Comparison of ENCODE assay signal across 20 cellular contexts in the genomic region with DNA sequence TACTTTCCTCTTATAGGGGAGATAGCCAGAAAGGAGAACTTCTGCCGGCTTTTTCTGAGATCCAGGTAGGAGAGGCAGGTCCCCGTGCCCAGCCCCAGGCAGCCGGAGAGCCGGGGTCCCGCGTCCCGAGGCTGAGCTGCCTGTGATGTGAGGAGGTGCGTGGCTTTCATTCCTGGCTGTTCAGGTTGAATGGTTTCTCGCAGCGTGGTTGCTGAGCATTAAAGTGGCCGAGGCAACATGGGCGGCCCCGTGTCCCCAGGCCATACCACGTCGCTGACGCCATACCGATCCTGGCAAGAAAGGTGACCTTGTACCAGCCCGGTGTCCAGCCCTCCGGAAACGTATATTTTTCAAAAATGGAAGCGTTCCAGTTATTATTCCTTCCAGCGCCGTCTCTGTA. TPM values are rescaled to one million over a fixed set of nuclear protein-coding genes. Genes with fewer than 3 reads are reported as not detected.
DNase-seq lines count a peak whose midpoint lies in the region; ATAC-seq and TF ChIP-seq lines count a peak whose summit lies in the region.
"Had no signal": no experiment of that assay in that cellular context is flagged by ENCODE, and none has a peak within 500 bp of the region (broad histone marks: within the 10 kb centered on the region; RNA-seq: fewer than 3 reads in every experiment).

No MANE protein-coding gene starts in this region.

- peaks cover 38% of the 10 kb centered on the region for H3K27me3 Mint-ChIP-seq in Caco-2 (ENCODE audit: insufficient read depth, unreplicated experiment)
- H3K27me3 Mint-ChIP-seq in activated T-helper 17 cell treated with anti-CD3 and anti-CD28 coated beads, Interleukin-2, amount 50 U/mL, for 72 hours: peaks cover 45% of the 10 kb centered on the region
- peaks cover 20 to 56% (median 42%) of the 10 kb centered on the region in 5 donors for H3K27me3 Mint-ChIP-seq in naive thymus-derived CD8-positive, alpha-beta T cell

- no peaks in the 10 kb centered on the region for H3K9me2 ChIP-seq in Karpas-422 (replicated peaks; ENCODE audit: insufficient read depth, low read length)

- no TSS peak for BruUV-seq in Caco-2 (replicated peaks; lab: Mats Ljungman, UMichigan)

- DNase-seq in Caco-2 (no peak), Karpas-422 (no peak), osteoblast (ENCODE audit: insufficient read length, low spot score, missing footprints) (no peak)
- no peak for DNase-seq in naive thymus-derived CD8-positive, alpha-beta T cell
- DNase-seq in stimulated activated CD4-positive, alpha-beta T cell treated with anti-CD3 and anti-CD28 coated beads, Interleukin-12 subunit alpha, Interleukin-12 subunit beta, amount 100 ng/mL, for 4 hours: no peak
- DNase-seq: activated CD8-positive, alpha-beta memory T cell treated with anti-CD3 and anti-CD28 coated beads for 24 hours; activated gamma-delta T cell; cortex of kidney; HFFc6; lower lobe of right lung; NCI-H187 treated with DMSO at 0.1 percent for 48 hours; NCI-H446 treated with DMSO at 0.1 percent for 48 hours; OCI-M1; right cardiac atrium; stimulated activated CD4-positive, alpha-beta T cell treated with anti-CD3 and anti-CD28 coated beads, Interleukin-1b, Interleukin-23, amount 100 ng/mL, for 48 hours had no signal

- H2AFZ ChIP-seq in ACC112 (ENCODE audit: low read length, unreplicated experiment) (no peak overlapping the region), Karpas-422 (ENCODE audit: low read length) (no peak overlapping the region), osteoblast (ENCODE audit: low read length) (no peak overlapping the region)

- intact Hi-C loops in Caco-2 (cut with micrococcal nuclease; ENCODE audit: unreplicated experiment): no loop called here

- H3K9ac ChIP-seq in Karpas-422 (ENCODE audit: low read length): no peak overlapping the region

- H3K36me3 Mint-ChIP-seq in Caco-2 (ENCODE audit: insufficient read depth, unreplicated experiment): no peaks in the 10 kb centered on the region
- H3K36me3 Mint-ChIP-seq in activated T-helper 17 cell treated with anti-CD3 and anti-CD28 coated beads, Interleukin-2, amount 50 U/mL, for 72 hours (ENCODE audit: low read depth): no peaks in the 10 kb centered on the region
- peaks cover 0 to 7% (median 0%) of the 10 kb centered on the region in 3 donors for H3K36me3 Mint-ChIP-seq in naive thymus-derived CD8-positive, alpha-beta T cell

- CTCF ChIA-PET in Caco-2 (lab: Charles Lee): interaction anchor here (1.2 kb wide), 1 partner anchor 136 kb away, joined by 3 read pairs; no protein-coding TSS in a partner anchor

- peak overlapping the region; percentile 7 for H3K4me3 Mint-ChIP-seq in Caco-2 (ENCODE audit: unreplicated experiment)
- peak overlapping the region; percentile 9 for H3K4me3 Mint-ChIP-seq in activated T-helper 17 cell treated with anti-CD3 and anti-CD28 coated beads, Interleukin-2, amount 50 U/mL, for 72 hours
- peak overlapping the region in 9 of 10 donors; percentile 3 to 90 (median 53) for H3K4me3 Mint-ChIP-seq in naive thymus-derived CD8-positive, alpha-beta T cell
- H3K4me3 Mint-ChIP-seq: HFFc6 had no signal

- peak overlapping the region; percentile 9 for H3K4me3 ChIP-seq in ACC112 (ENCODE audit: low read depth, low read length)
- no peak overlapping the region for H3K4me3 ChIP-seq in Caco-2 (ENCODE audit: low read depth, low read length)
- H3K4me3 ChIP-seq in Karpas-422 (ENCODE audit: low read length): no peak overlapping the region
- H3K4me3 ChIP-seq in osteoblast (ENCODE audit: insufficient read depth, low read length): no peak overlapping the region
- H3K4me3 ChIP-seq: lower lobe of right lung, thoracic aorta had no signal

- POLR2A ChIA-PET in Caco-2 (lab: Charles Lee): no interaction called here
- POLR2A ChIA-PET in naive thymus-derived CD8-positive, alpha-beta T cell (lab: Charles Lee): no interaction called here

- H3K4me2 ChIP-seq in Karpas-422 (ENCODE audit: low read depth, low read length, poor library complexity, severe bottlenecking) (no peak overlapping the region), osteoblast (ENCODE audit: insufficient read depth, low read length) (no peak overlapping the region)

- H3K4me1 ChIP-seq in ACC112 (ENCODE audit: control insufficient read depth, insufficient read depth, low read length, unreplicated experiment): no peaks in the 10 kb centered on the region
- H3K4me1 ChIP-seq in Caco-2: peaks cover 6% of the 10 kb centered on the region; the same call in 1 of the 2 replicates
- no peaks in the 10 kb centered on the region for H3K4me1 ChIP-seq in Karpas-422 (ENCODE audit: low read length)
- H3K4me1 ChIP-seq in osteoblast (ENCODE audit: insufficient read depth, low read length): no peaks in the 10 kb centered on the region
- H3K4me1 ChIP-seq: lower lobe of right lung had no signal

- H3K27me3 ChIP-seq in ACC112 (ENCODE audit: insufficient read depth, low read length) (peaks cover 68% of the 10 kb centered on the region), Caco-2 (replicated peaks; ENCODE audit: control insufficient read depth, insufficient read depth, low read length) (no peaks in the 10 kb centered on the region), Karpas-422 (ENCODE audit: low read length) (no peaks in the 10 kb centered on the region), osteoblast (ENCODE audit: insufficient read depth, low read length) (peaks cover 61% of the 10 kb centered on the region)

- no peaks in the 10 kb centered on the region for H3K79me2 ChIP-seq in ACC112 (ENCODE audit: control insufficient read depth, insufficient read depth, low read length, unreplicated experiment)
- H3K79me2 ChIP-seq in Karpas-422 (ENCODE audit: low read length): no peaks in the 10 kb centered on the region
- no peaks in the 10 kb centered on the region for H3K79me2 ChIP-seq in osteoblast (ENCODE audit: insufficient read depth, low read length)

- H3K27ac ChIP-seq in ACC112 (ENCODE audit: low read depth, low read length) (no peak overlapping the region), Karpas-422 (ENCODE audit: low read length) (no peak overlapping the region), osteoblast (ENCODE audit: low read depth, low read length) (no peak overlapping the region)
- H3K27ac ChIP-seq: lower lobe of right lung, thoracic aorta had no signal

- H3K9me3 ChIP-seq in Caco-2 (no peaks in the 10 kb centered on the region), Karpas-422 (ENCODE audit: low read length) (no peaks in the 10 kb centered on the region), osteoblast (ENCODE audit: low read depth, low read length) (no peaks in the 10 kb centered on the region)
- H3K9me3 ChIP-seq: lower lobe of right lung, thoracic aorta had no signal

- H4K20me1 ChIP-seq in Karpas-422 (ENCODE audit: insufficient read depth, low read depth, low read length): no peaks in the 10 kb centered on the region
- no peaks in the 10 kb centered on the region for H4K20me1 ChIP-seq in osteoblast (ENCODE audit: insufficient read depth, low read length)

- H3K9me3 Mint-ChIP-seq in Caco-2 (ENCODE audit: unreplicated experiment): no peaks in the 10 kb centered on the region
- H3K9me3 Mint-ChIP-seq in activated T-helper 17 cell treated with anti-CD3 and anti-CD28 coated beads, Interleukin-2, amount 50 U/mL, for 72 hours: no peaks in the 10 kb centered on the region
- no peaks in the 10 kb centered on the region for H3K9me3 Mint-ChIP-seq in naive thymus-derived CD8-positive, alpha-beta T cell
- H3K9me3 Mint-ChIP-seq: HFFc6 had no signal

- H3K36me3 ChIP-seq in ACC112 (ENCODE audit: insufficient read depth, low read length) (no peaks in the 10 kb centered on the region), Caco-2 (ENCODE audit: control insufficient read depth, insufficient read depth, low read length) (no peaks in the 10 kb centered on the region), Karpas-422 (ENCODE audit: insufficient read depth, low read length) (no peaks in the 10 kb centered on the region), osteoblast (ENCODE audit: insufficient read depth, low read length) (no peaks in the 10 kb centered on the region)
- H3K36me3 ChIP-seq: lower lobe of right lung, thoracic aorta had no signal

- no peak for TF ChIP-seq CTCF in Caco-2 (IDR thresholded peaks at IDR 0.05; ENCODE audit: insufficient read depth in 1 of 2, low read depth in 1 of 2, low read length in 1 of 2, severe bottlenecking in 1 of 2, unreplicated experiment in 1 of 2)
- no peak for TF ChIP-seq CTCF in osteoblast (IDR thresholded peaks at IDR 0.05; ENCODE audit: extremely low read depth, low read depth, low read length)

- peaks cover 15% of the 10 kb centered on the region for H3K4me1 Mint-ChIP-seq in Caco-2 (ENCODE audit: low read depth, unreplicated experiment)
- H3K4me1 Mint-ChIP-seq in activated T-helper 17 cell treated with anti-CD3 and anti-CD28 coated beads, Interleukin-2, amount 50 U/mL, for 72 hours: peaks cover 6% of the 10 kb centered on the region
- H3K4me1 Mint-ChIP-seq in naive thymus-derived CD8-positive, alpha-beta T cell: peaks cover 18 to 31% (median 22%) of the 10 kb centered on the region in 4 donors

- ATAC-seq in activated T-helper 17 cell treated with anti-CD3 and anti-CD28 coated beads, Interleukin-2, amount 50 U/mL, for 72 hours (replicated peaks): no peak
- ATAC-seq in naive thymus-derived CD8-positive, alpha-beta T cell: no peak
- ATAC-seq in SK-N-SH treated with all-trans-retinoic acid at 6 μM for 48 hours: no peak
- ATAC-seq: lower lobe of right lung, right cardiac atrium had no signal

- H3K27ac Mint-ChIP-seq in Caco-2 (ENCODE audit: unreplicated experiment): no peak overlapping the region
- H3K27ac Mint-ChIP-seq in activated T-helper 17 cell treated with anti-CD3 and anti-CD28 coated beads, Interleukin-2, amount 50 U/mL, for 72 hours: no peak overlapping the region
- H3K27ac Mint-ChIP-seq in naive thymus-derived CD8-positive, alpha-beta T cell: no peak overlapping the region
- H3K27ac Mint-ChIP-seq: HFFc6 had no signal

TF ChIP-seq in SK-N-SH treated with all-trans-retinoic acid at 6 μM for 48 hours, 23 proteins besides CTCF, POLR2A, EP300 and RAD21 (continues in another document):
- TF ChIP-seq ARNTL (CRISPR knock-in tag; IDR thresholded peaks at IDR 0.05; ENCODE audit: borderline replicate concordance, low read depth): no peak
- no peak for TF ChIP-seq TOX (CRISPR knock-in tag; IDR thresholded peaks at IDR 0.05; ENCODE audit: borderline replicate concordance)

RNA-seq across cellular contexts. Expression of gene CUX2, which starts 3.1 kb away (rescaled TPM):
- total RNA-seq in Caco-2 (2022) (not detected in 2 replicates), osteoblast (not detected in 2 replicates)
- under 1 TPM in 1 of 2 donors, not detected in 1; 0.24 TPM for total RNA-seq in activated T-helper 17 cell treated with anti-CD3 and anti-CD28 coated beads, Interleukin-2, amount 50 U/mL, for 72 hours
- total RNA-seq in naive thymus-derived CD8-positive, alpha-beta T cell: under 1 TPM in 1 of 2 experiments, not detected in 1; 0.05 TPM
- polyA plus RNA-seq in naive thymus-derived CD8-positive, alpha-beta T cell: under 1 TPM in 2 of 3 donors, not detected in 1; 0.02 to 0.07 TPM
- total RNA-seq in Karpas-422 (2014; rRNA removed; shearing (Covaris generic); ENCODE audit: low replicate concordance): not detected in 2 replicates
- total RNA-seq: glomerular endothelial cell, HFFc6, lower lobe of right lung, right cardiac atrium, thoracic aorta had no signal
- polyA plus RNA-seq: right cardiac atrium had no signal
